ENCODE assay signal across 1 cellular context in the genomic region with DNA sequence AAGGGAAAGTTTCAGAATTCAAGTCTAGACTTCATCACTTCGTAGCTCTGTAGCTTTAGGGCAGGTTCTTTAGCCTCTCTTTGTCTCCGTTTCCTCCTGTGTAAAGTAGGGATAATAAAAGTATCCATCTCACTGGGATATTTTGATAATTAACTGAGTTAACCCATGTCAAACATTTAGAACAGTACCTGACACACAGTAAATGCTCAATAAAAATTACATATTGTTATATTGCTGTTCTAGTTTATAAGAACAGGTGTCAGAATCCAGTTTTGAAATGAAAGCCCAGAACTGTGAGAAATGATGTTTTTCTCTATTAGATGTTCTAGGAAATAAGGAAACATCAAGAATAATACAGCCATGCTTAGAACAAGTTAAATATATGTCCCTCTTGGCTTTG.
TF ChIP-seq lines count a peak whose summit lies in the region.

No MANE protein-coding gene starts in this region.

TF ChIP-seq in HEK293, 187 proteins besides CTCF, POLR2A, EP300 and RAD21:
- peak; percentile 92 for TF ChIP-seq ZNF664 (tag by site-specific recombination; IDR thresholded peaks at IDR 0.05)
- TF ChIP-seq, protein P1, sequence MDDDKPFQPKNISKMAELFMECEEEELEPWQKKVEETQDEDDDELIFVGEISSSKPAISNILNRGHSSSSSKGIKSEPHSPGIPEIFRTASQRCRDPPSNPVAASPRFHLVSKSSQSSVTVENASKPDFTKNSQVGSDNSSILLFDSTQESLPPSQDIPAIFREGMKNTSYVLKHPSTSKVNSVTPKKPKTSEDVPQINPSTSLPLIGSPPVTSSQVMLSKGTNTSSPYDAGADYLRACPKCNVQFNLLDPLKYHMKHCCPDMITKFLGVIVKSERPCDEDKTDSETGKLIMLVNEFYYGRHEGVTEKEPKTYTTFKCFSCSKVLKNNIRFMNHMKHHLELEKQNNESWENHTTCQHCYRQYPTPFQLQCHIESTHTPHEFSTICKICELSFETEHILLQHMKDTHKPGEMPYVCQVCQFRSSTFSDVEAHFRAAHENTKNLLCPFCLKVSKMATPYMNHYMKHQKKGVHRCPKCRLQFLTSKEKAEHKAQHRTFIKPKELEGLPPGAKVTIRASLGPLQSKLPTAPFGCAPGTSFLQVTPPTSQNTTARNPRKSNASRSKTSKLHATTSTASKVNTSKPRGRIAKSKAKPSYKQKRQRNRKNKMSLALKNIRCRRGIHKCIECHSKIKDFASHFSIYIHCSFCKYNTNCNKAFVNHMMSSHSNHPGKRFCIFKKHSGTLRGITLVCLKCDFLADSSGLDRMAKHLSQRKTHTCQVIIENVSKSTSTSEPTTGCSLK (tag by site-specific recombination; IDR thresholded peaks at IDR 0.05): no peak
